In the genomic region with DNA sequence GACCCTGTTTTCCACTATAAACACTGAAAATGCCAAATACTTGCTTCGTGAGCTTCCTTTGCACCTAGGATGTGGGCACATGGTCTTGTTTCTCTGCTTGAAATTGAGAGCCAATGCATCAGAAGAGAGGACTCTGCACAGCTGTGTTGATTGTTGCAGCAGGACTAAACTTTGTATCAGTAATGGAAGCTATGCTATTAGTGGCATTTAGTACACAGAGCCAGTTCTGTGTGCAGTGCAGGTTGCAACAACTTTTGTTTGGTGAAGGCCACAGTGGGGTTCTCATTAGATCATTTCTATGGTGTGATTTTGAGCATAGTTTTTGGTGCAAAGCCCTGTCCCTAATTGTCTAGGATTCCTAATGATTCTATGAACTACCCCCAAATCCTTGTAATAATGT, we compare ENCODE assay signal across 27 cellular contexts.
"Had no signal": no experiment of that assay in that cellular context is flagged by ENCODE, and none has a peak within 500 bp of the region (broad histone marks: within the 10 kb centered on the region; RNA-seq: fewer than 3 reads in every experiment).

No MANE protein-coding gene starts in this region.

- H3K9me3 ChIP-seq: colonic mucosa, esophagus muscularis mucosa, gastrocnemius medialis had no signal

- H3K27ac ChIP-seq: colonic mucosa, coronary artery, dorsolateral prefrontal cortex, epithelial cell of prostate, esophagus muscularis mucosa, esophagus squamous epithelium, foreskin keratinocyte, gastrocnemius medialis, gastroesophageal sphincter, heart left ventricle, heart right ventricle had no signal

- FAIRE-seq: colon, endometrium, endothelial cell of umbilical vein, frontal cortex had no signal

- DNase-seq: colonic mucosa; cortex of kidney; dermis blood vessel endothelial cell; dorsolateral prefrontal cortex; effector CD4-positive, alpha-beta T cell; effector CD8-positive, alpha-beta T cell; effector memory CD4-positive, alpha-beta T cell; effector memory CD8-positive, alpha-beta T cell; endodermal cell; erythroblast; esophagus squamous epithelium; foreskin fibroblast; foreskin keratinocyte; foreskin melanocyte; gastrocnemius medialis; glutamatergic neuron; head of caudate nucleus; heart left ventricle; heart right ventricle had no signal

- ATAC-seq: effector memory CD8-positive, alpha-beta T cell; foreskin keratinocyte; gastrocnemius medialis; gastroesophageal sphincter; heart left ventricle; heart right ventricle had no signal

- H3K27me3 ChIP-seq: colonic mucosa, dorsolateral prefrontal cortex, esophagus muscularis mucosa, esophagus squamous epithelium, foreskin keratinocyte, gastrocnemius medialis, gastroesophageal sphincter, heart left ventricle, heart right ventricle had no signal

- H3K4me1 ChIP-seq: colonic mucosa, esophagus muscularis mucosa, gastrocnemius medialis, gastroesophageal sphincter, heart left ventricle had no signal

- H3K4me3 ChIP-seq: colonic mucosa, coronary artery, dorsolateral prefrontal cortex, esophagus muscularis mucosa, esophagus squamous epithelium, gastrocnemius medialis, gastroesophageal sphincter, heart left ventricle, heart right ventricle had no signal

- H3K36me3 ChIP-seq: colonic mucosa, esophagus muscularis mucosa, esophagus squamous epithelium, gastrocnemius medialis, gastroesophageal sphincter, heart left ventricle, heart right ventricle had no signal
